Comparison of ENCODE assay signal across 8 cellular contexts in genomic region chr1:95084317-95085176, GRCh38. TPM values are rescaled to one million over a fixed set of nuclear protein-coding genes. Genes with fewer than 3 reads are reported as not detected.
DNase-seq lines count a peak whose midpoint lies in the region; ATAC-seq and TF ChIP-seq lines count a peak whose summit lies in the region.

No MANE protein-coding gene starts in this region.

- TF ChIP-seq CTCF in GM12875 (IDR thresholded peaks at IDR 0.05; ENCODE audit: borderline replicate concordance, insufficient read depth, low read depth, low read length): peak; percentile 67; the same call in 1 of the 2 replicates
- TF ChIP-seq CTCF in MCF 10A (IDR thresholded peaks at IDR 0.05; ENCODE audit: unreplicated experiment): peak; percentile 66
- peak; percentile 57 for TF ChIP-seq CTCF in liver (IDR thresholded peaks at IDR 0.05; ENCODE audit: low read depth, low read length, missing input control)

- H3K36me3 Mint-ChIP-seq in MCF 10A (ENCODE audit: insufficient read depth, unreplicated experiment): no peaks in the 10 kb centered on the region

- POLR2A ChIA-PET in MCF 10A (lab: Yijun Ruan, JAX): interaction anchor here (0.6 to 3.6 kb wide), 5 partner anchors 11 to 149 kb away, joined by 3 to 18 read pairs (median 5); partner anchors contain the start of genes ALG14 and RWDD3

- no peak overlapping the region for H3K27ac ChIP-seq in liver (ENCODE audit: low read depth in 1 of 2, low read length in 2 of 2)

- ATAC-seq in HG02870 (IDR thresholded peaks at IDR 0.05; ENCODE audit: unreplicated experiment): peak; percentile 62

- CTCF ChIA-PET in MCF 10A (lab: Yijun Ruan, JAX): interaction anchor here (0.6 to 3.6 kb wide), 27 partner anchors 10 to 609 kb away, joined by 3 to 49 read pairs (median 4); partner anchors contain the start of genes ALG14, RWDD3 and TLCD4

- peak; percentile 71 to 76 for TF ChIP-seq RAD21 in liver (IDR thresholded peaks at IDR 0.05)

- H3K4me3 ChIP-seq in GM12875 (ENCODE audit: low read depth, low read length): no peak overlapping the region
- no peak overlapping the region for H3K4me3 ChIP-seq in liver (ENCODE audit: low read depth in 1 of 3, low read length in 3 of 3)

- no peaks in the 10 kb centered on the region for H3K36me3 ChIP-seq in liver (ENCODE audit: control insufficient read depth in 4 of 4, insufficient read depth in 3 of 4, low read depth in 1 of 4, low read length in 3 of 4)

- 73% methylated on average over 8 of the region's 8 CpGs for WGBS in liver

- no peaks in the 10 kb centered on the region for H3K27me3 ChIP-seq in liver (ENCODE audit: control insufficient read depth in 4 of 4, insufficient read depth in 4 of 4, low read length in 3 of 4)

- DNase-seq in CD1c-positive myeloid dendritic cell (ENCODE audit: extremely low spot score) (peak; percentile 39), NCI-H460 (ENCODE audit: extremely low read depth, low read depth) (peak; percentile 26), MCF 10A (ENCODE audit: unreplicated experiment) (peak; percentile 44), ureter (ENCODE audit: low spot score) (no peak)
- no peak for DNase-seq in activated CD8-positive, alpha-beta memory T cell treated with anti-CD3 and anti-CD28 coated beads, Interleukin-2, amount 50 U/mL, for 4 hours

- H3K27ac Mint-ChIP-seq in MCF 10A (ENCODE audit: low read depth, unreplicated experiment): no peak overlapping the region

- no peaks in the 10 kb centered on the region for H3K4me1 Mint-ChIP-seq in MCF 10A (ENCODE audit: insufficient read depth, unreplicated experiment)

- H3K9me3 Mint-ChIP-seq in MCF 10A (ENCODE audit: unreplicated experiment): no peaks in the 10 kb centered on the region

- intact Hi-C loops in MCF 10A (cut with micrococcal nuclease): loop anchor here (1.0 kb wide), 1 partner anchor 150 kb away; the partner anchor contains the start of gene RWDD3

- no peak overlapping the region for H3K4me3 Mint-ChIP-seq in MCF 10A (ENCODE audit: unreplicated experiment)

- H3K9me3 ChIP-seq in liver (ENCODE audit: control insufficient read depth in 4 of 4, low read length in 3 of 4): no peaks in the 10 kb centered on the region

- no TSS peak for BruUV-seq in MCF 10A (replicated peaks; lab: Mats Ljungman, UMichigan)

- H3K4me1 ChIP-seq in liver (ENCODE audit: control insufficient read depth in 4 of 4, insufficient read depth in 4 of 4, low read length in 3 of 4): peaks cover 0 to 6% (median 4%) of the 10 kb centered on the region in 4 donors

- H3K27me3 Mint-ChIP-seq in MCF 10A (ENCODE audit: insufficient read depth, unreplicated experiment): no peaks in the 10 kb centered on the region

- H3K9ac ChIP-seq in liver (ENCODE audit: low read depth in 1 of 2, low read length in 2 of 2): no peak overlapping the region

TF ChIP-seq in liver, 16 proteins besides CTCF, POLR2A, EP300 and RAD21:
- TF ChIP-seq EGR1 (IDR thresholded peaks at IDR 0.05; ENCODE audit: low read depth in 2 of 2) (no peak), HNF4G (IDR thresholded peaks at IDR 0.05) (no peak), GABPA (IDR thresholded peaks at IDR 0.05 in 1 of 2, conservative IDR thresholded peaks at IDR 0.05 in 1 of 2) (no peak), ATF3 (IDR thresholded peaks at IDR 0.05) (no peak), TAF1 (conservative IDR thresholded peaks at IDR 0.05) (no peak), FOXA1 (IDR thresholded peaks at IDR 0.05) (no peak), SP1 (IDR thresholded peaks at IDR 0.05) (no peak), FOXA2 (IDR thresholded peaks at IDR 0.05) (no peak), ZBTB33 (IDR thresholded peaks at IDR 0.05) (no peak), MAX (IDR thresholded peaks at IDR 0.05) (no peak), RXRA (IDR thresholded peaks at IDR 0.05) (no peak), HNF4A (conservative IDR thresholded peaks at IDR 0.05) (no peak), NR2F2 (IDR thresholded peaks at IDR 0.05) (no peak), REST (IDR thresholded peaks at IDR 0.05) (no peak), JUND (IDR thresholded peaks at IDR 0.05) (no peak), YY1 (IDR thresholded peaks at IDR 0.05) (no peak)

RNA-seq across cellular contexts. Expression of gene ALG14, which starts 11.8 kb away (rescaled TPM):
- 2.3 and 3.6 TPM in 2 replicates for total RNA-seq in NCI-H460 (2014; rRNA removed; shearing (Covaris generic))
- polyA plus RNA-seq in NCI-H460 (2014; cell fraction: nucleus; rRNA removed): 0.96 and 2.0 TPM in 2 replicates
- 13.0 and 15.5 TPM in 2 replicates for total RNA-seq in MCF 10A (2022)
- total RNA-seq in liver: 1 to 10 TPM; 1.4 to 2.3 TPM
- polyA plus RNA-seq in liver: 10 to 100 TPM in 1 of 2 donors, 1 to 10 TPM in 1; 1.0 to 16.6 TPM
- 12.6 TPM for total RNA-seq in ureter

RNA-seq across cellular contexts. Expression of gene TLCD4, which starts 32.6 kb away (rescaled TPM):
- total RNA-seq in NCI-H460 (2014; rRNA removed; shearing (Covaris generic)): 10.2 and 10.5 TPM in 2 replicates
- polyA plus RNA-seq in NCI-H460 (2014; cell fraction: nucleus; rRNA removed): 4.9 and 7.7 TPM in 2 replicates
- total RNA-seq in MCF 10A (2022): 1.9 and 2.3 TPM in 2 replicates
- 100 to 1,000 TPM in 1 of 2 donors, 10 to 100 TPM in 1; 78.6 to 131 TPM for total RNA-seq in liver
- 10 to 100 TPM; 24.9 to 92.7 TPM for polyA plus RNA-seq in liver
- total RNA-seq in ureter: 18.2 TPM

Comparison
In these comparisons a context has a peak if more than half of its experiments do, and no peak if none do; other contexts are left out.
1. DNase-seq: peak in CD1c-positive myeloid dendritic cell (single experiment), NCI-H460 (single experiment) and MCF 10A (single experiment); none in ureter (single experiment) and activated CD8-positive, alpha-beta memory T cell treated with anti-CD3 and anti-CD28 coated beads, Interleukin-2, amount 50 U/mL, for 4 hours (single experiment).
2. Peak in every context shown above with its lines, with median percentiles within 50 percentile points of each other: CTCF ChIP-seq.